Comparison of ENCODE assay signal across 18 cellular contexts in genomic region chr9:3820643-3821042, GRCh38.
DNase-seq lines count a peak whose midpoint lies in the region; ATAC-seq, FAIRE-seq and TF ChIP-seq lines count a peak whose summit lies in the region.
"Had no signal": no experiment of that assay in that cellular context is flagged by ENCODE, and none has a peak within 500 bp of the region (broad histone marks: within the 10 kb centered on the region; RNA-seq: fewer than 3 reads in every experiment).

No MANE protein-coding gene starts in this region.

- dilution Hi-C loops in keratinocyte (cut with MboI; ENCODE audit: extremely low pct_ligation_motif_present, low sequenced_read_pairs), result no loop called here

- DNase-seq in Right ventricle myocardium inferior (ENCODE audit: missing footprints) (no peak), right cardiac atrium (no peak), keratinocyte (ENCODE audit: low read depth, low spot score) (no peak), osteoblast (ENCODE audit: insufficient read length, low spot score, missing footprints) (peak; percentile 30), NCI-H524 treated with DMSO at 0.1 percent for 48 hours (lab: John Stamatoyannopoulos, UW) (no peak), foreskin melanocyte (no peak)
- DNase-seq: AML-193; Caco-2; CD4-positive, alpha-beta T cell; DMS79 treated with DMSO at 0.1 percent for 48 hours had no signal

- peak; percentile 58 for FAIRE-seq in keratinocyte (lab: Jason Lieb, UNC)
- FAIRE-seq: A549, D721Med, GM12878, H1 had no signal

- no peak overlapping the region for H3K27ac ChIP-seq in right cardiac atrium (ENCODE audit: low read length)
- no peak overlapping the region for H3K27ac ChIP-seq in keratinocyte (ENCODE audit: control insufficient read depth, insufficient read depth, low read length)
- H3K27ac ChIP-seq in osteoblast (ENCODE audit: low read depth, low read length), result no peak overlapping the region
- H3K27ac ChIP-seq: 22Rv1, A549, C4-2B had no signal

- H3K36me3 ChIP-seq in keratinocyte (ENCODE audit: control insufficient read depth in 2 of 2, extremely low read depth in 1 of 2, insufficient read depth in 2 of 2, low read length in 2 of 2), result no peaks in the 10 kb centered on the region
- H3K36me3 ChIP-seq in osteoblast (ENCODE audit: insufficient read depth, low read length), result no peaks in the 10 kb centered on the region
- H3K36me3 ChIP-seq: HAP-1 had no signal

- H3K79me2 ChIP-seq in keratinocyte (ENCODE audit: control insufficient read depth, insufficient read depth, low read length), result no peaks in the 10 kb centered on the region
- H3K79me2 ChIP-seq in osteoblast (ENCODE audit: insufficient read depth, low read length), result no peaks in the 10 kb centered on the region

- H3K4me2 ChIP-seq in keratinocyte (ENCODE audit: control insufficient read depth, extremely low read depth, insufficient read depth, low read depth, low read length), result no peak overlapping the region
- H3K4me2 ChIP-seq in osteoblast (ENCODE audit: insufficient read depth, low read length), result no peak overlapping the region
- H3K4me2 ChIP-seq: A549 had no signal

- whole genome bisulfite sequencing in right cardiac atrium, result 88% methylated on average over 2 of the region's 2 CpGs

- no peak for TF ChIP-seq CTCF in keratinocyte (optimal IDR thresholded peaks at IDR 0.05 in 1 of 3, IDR thresholded peaks at IDR 0.05 in 1 of 3, conservative IDR thresholded peaks at IDR 0.05 in 1 of 3; ENCODE audit: extremely low read depth in 1 of 3, insufficient read depth in 2 of 3, low read length in 3 of 3)
- TF ChIP-seq CTCF in osteoblast (IDR thresholded peaks at IDR 0.05; ENCODE audit: extremely low read depth, low read depth, low read length), result no peak

- no peak overlapping the region for H3K9ac ChIP-seq in keratinocyte (ENCODE audit: control insufficient read depth, extremely low read depth, insufficient read depth, low read length)

- no peak overlapping the region for H3K4me3 ChIP-seq in right cardiac atrium (ENCODE audit: low read length)
- H3K4me3 ChIP-seq in keratinocyte (ENCODE audit: control insufficient read depth in 2 of 3, extremely low read depth in 1 of 3, insufficient read depth in 2 of 3, low read depth in 1 of 3, low read length in 3 of 3), result no peak overlapping the region
- no peak overlapping the region for H3K4me3 ChIP-seq in osteoblast (ENCODE audit: insufficient read depth, low read length)
- H3K4me3 ChIP-seq: A549, GM12878, HAP-1 had no signal

- H4K20me1 ChIP-seq in keratinocyte (ENCODE audit: control insufficient read depth, extremely low read depth, insufficient read depth, low read length) (no peaks in the 10 kb centered on the region), osteoblast (ENCODE audit: insufficient read depth, low read length) (no peaks in the 10 kb centered on the region)

- H2AFZ ChIP-seq in keratinocyte (ENCODE audit: control insufficient read depth, low read length) (no peak overlapping the region), osteoblast (ENCODE audit: low read length) (no peak overlapping the region)

- intact Hi-C loops in Right ventricle myocardium inferior (cut with DNase I), result no loop called here
- intact Hi-C loops in right cardiac atrium (cut with DNase I), result no loop called here

- no peaks in the 10 kb centered on the region for H3K27me3 ChIP-seq in right cardiac atrium (ENCODE audit: control insufficient read depth, insufficient read depth)
- no peaks in the 10 kb centered on the region for H3K27me3 ChIP-seq in keratinocyte (ENCODE audit: control insufficient read depth, extremely low read depth, insufficient read depth, low read length)
- H3K27me3 ChIP-seq in osteoblast (ENCODE audit: insufficient read depth, low read length), result no peaks in the 10 kb centered on the region

- ATAC-seq in Right ventricle myocardium inferior, result peak; percentile 13
- ATAC-seq in right cardiac atrium, result no peak
- ATAC-seq in HG02678 (IDR thresholded peaks at IDR 0.05; ENCODE audit: unreplicated experiment), result no peak
- ATAC-seq: A549, GM12878 had no signal

- H3K9me3 ChIP-seq in right cardiac atrium (ENCODE audit: control insufficient read depth, low read length) (no peaks in the 10 kb centered on the region), keratinocyte (ENCODE audit: control insufficient read depth, low read depth, low read length) (no peaks in the 10 kb centered on the region), osteoblast (ENCODE audit: low read depth, low read length) (no peaks in the 10 kb centered on the region)
- H3K9me3 ChIP-seq: A549, Caco-2, HAP-1 had no signal

- no peaks in the 10 kb centered on the region for H3K9me1 ChIP-seq in keratinocyte (ENCODE audit: control insufficient read depth, extremely low read depth, insufficient read depth, low read length)

- H3K4me1 ChIP-seq in right cardiac atrium (ENCODE audit: control insufficient read depth, insufficient read depth, low read length) (no peaks in the 10 kb centered on the region), keratinocyte (ENCODE audit: control insufficient read depth, extremely low read depth, insufficient read depth, low read length) (peaks cover 6% of the 10 kb centered on the region), osteoblast (ENCODE audit: insufficient read depth, low read length) (no peaks in the 10 kb centered on the region)
- H3K4me1 ChIP-seq: Caco-2, HAP-1 had no signal
